Comparison of ENCODE assay signal across 27 cellular contexts in genomic region chr22:18974477-18975180, GRCh38. TPM values are rescaled to one million over a fixed set of nuclear protein-coding genes. Genes with fewer than 3 reads are reported as not detected.
"Had no signal": no experiment of that assay in that cellular context is flagged by ENCODE, and none has a peak within 500 bp of the region (broad histone marks: within the 10 kb centered on the region; RNA-seq: fewer than 3 reads in every experiment).

No MANE protein-coding gene starts in this region.

- H2AFZ ChIP-seq: parathyroid adenoma had no signal

- H3K27ac ChIP-seq: coronary artery, esophagus squamous epithelium, heart right ventricle, parathyroid adenoma, right atrium auricular region, sigmoid colon, stomach, thyroid gland had no signal

- H3K9ac ChIP-seq: parathyroid adenoma had no signal

- DNase-seq: dermis blood vessel endothelial cell; effector memory CD8-positive, alpha-beta T cell; erythroblast; esophagus squamous epithelium; foreskin melanocyte; glutamatergic neuron; heart right ventricle; hippocampal formation; kidney glomerular epithelial cell; left colon; natural killer cell; sigmoid colon; stimulated activated CD4-positive, alpha-beta T cell treated with anti-CD3 and anti-CD28 coated beads, Interleukin-2, amount 100 ng/mL, for 24 hours; stimulated activated CD4-positive, alpha-beta T cell treated with anti-CD3 and anti-CD28 coated beads, Interleukin-4, amount 100 ng/mL, for 24 hours; stimulated activated naive CD4-positive, alpha-beta T cell treated with Interleukin-2 at 50 U/mL for 16 hours; stomach; thyroid gland; trophoblast cell had no signal

- ATAC-seq: effector memory CD8-positive, alpha-beta T cell; heart right ventricle; left colon; natural killer cell; stimulated activated effector memory CD8-positive, alpha-beta T cell treated with anti-CD3 and anti-CD28 coated beads, Interleukin-12 subunit alpha, Interleukin-12 subunit beta, amount 100 ng/mL, for 72 hours had no signal

- H3K9me3 ChIP-seq: esophagus squamous epithelium, right atrium auricular region, sigmoid colon, stomach, thyroid gland had no signal

- FAIRE-seq: endometrium, islet of Langerhans had no signal

- H3K36me3 ChIP-seq: esophagus squamous epithelium, heart right ventricle, right atrium auricular region, sigmoid colon, stomach, thyroid gland had no signal

- H3K4me1 ChIP-seq: parathyroid adenoma had no signal

- H3K4me3 ChIP-seq: coronary artery, esophagus squamous epithelium, heart right ventricle, lung, right atrium auricular region, sigmoid colon, stomach, thyroid gland had no signal

- H3K27me3 ChIP-seq: right atrium auricular region, thyroid gland had no signal

- H3K79me2 ChIP-seq: parathyroid adenoma had no signal

RNA-seq across cellular contexts. Expression of gene PRODH, which starts 38.5 kb away (rescaled TPM):
- total RNA-seq: mononuclear cell, natural killer cell, osteoblast had no signal
